ENCODE assay signal across 1 cellular context in the genomic region with DNA sequence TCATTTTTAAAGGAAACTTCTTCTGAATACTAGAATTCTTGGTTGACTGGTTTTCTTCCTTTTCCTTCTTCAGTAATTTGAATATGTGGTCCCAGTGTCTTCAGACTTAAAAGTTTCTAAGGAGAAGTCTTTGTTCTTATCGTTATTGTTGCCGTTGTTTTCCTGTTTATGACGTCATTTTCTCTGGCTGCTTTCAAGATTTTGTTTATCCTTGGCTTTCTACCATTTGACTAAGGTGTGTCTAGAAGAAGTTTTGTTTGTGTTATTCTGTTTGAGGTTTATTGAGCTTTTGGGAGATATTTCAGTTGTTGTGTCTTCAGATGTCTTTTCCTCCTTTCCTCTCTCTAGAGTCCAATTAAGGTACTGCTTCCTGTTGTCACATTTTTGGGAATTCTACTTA.
TF ChIP-seq lines count a peak whose summit lies in the region.

No MANE protein-coding gene starts in this region.

TF ChIP-seq in K562, 482 proteins besides CTCF, POLR2A, EP300 and RAD21 (continues in another document):
- TF ChIP-seq TEAD1 (CRISPR knock-in tag; IDR thresholded peaks at IDR 0.05) = no peak
- no peak for TF ChIP-seq ZNF41 (CRISPR knock-in tag; conservative IDR thresholded peaks at IDR 0.05)
- no peak for TF ChIP-seq ADNP (tag; IDR thresholded peaks at IDR 0.05)
- TF ChIP-seq ELF1 (tag; IDR thresholded peaks at IDR 0.05) = no peak
- TF ChIP-seq FOXJ2 (tag; IDR thresholded peaks at IDR 0.05) = no peak
- TF ChIP-seq ELF2 (CRISPR knock-in tag; IDR thresholded peaks at IDR 0.05) = no peak
- TF ChIP-seq CREB5 (CRISPR knock-in tag; IDR thresholded peaks at IDR 0.05) = no peak
- no peak for TF ChIP-seq LEF1 (IDR thresholded peaks at IDR 0.05)
- TF ChIP-seq, protein P1, sequence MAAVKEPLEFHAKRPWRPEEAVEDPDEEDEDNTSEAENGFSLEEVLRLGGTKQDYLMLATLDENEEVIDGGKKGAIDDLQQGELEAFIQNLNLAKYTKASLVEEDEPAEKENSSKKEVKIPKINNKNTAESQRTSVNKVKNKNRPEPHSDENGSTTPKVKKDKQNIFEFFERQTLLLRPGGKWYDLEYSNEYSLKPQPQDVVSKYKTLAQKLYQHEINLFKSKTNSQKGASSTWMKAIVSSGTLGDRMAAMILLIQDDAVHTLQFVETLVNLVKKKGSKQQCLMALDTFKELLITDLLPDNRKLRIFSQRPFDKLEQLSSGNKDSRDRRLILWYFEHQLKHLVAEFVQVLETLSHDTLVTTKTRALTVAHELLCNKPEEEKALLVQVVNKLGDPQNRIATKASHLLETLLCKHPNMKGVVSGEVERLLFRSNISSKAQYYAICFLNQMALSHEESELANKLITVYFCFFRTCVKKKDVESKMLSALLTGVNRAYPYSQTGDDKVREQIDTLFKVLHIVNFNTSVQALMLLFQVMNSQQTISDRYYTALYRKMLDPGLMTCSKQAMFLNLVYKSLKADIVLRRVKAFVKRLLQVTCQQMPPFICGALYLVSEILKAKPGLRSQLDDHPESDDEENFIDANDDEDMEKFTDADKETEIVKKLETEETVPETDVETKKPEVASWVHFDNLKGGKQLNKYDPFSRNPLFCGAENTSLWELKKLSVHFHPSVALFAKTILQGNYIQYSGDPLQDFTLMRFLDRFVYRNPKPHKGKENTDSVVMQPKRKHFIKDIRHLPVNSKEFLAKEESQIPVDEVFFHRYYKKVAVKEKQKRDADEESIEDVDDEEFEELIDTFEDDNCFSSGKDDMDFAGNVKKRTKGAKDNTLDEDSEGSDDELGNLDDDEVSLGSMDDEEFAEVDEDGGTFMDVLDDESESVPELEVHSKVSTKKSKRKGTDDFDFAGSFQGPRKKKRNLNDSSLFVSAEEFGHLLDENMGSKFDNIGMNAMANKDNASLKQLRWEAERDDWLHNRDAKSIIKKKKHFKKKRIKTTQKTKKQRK (IDR thresholded peaks at IDR 0.05; ENCODE audit: borderline replicate concordance, low read depth, low read length) = no peak
- no peak for TF ChIP-seq SIX5 (IDR thresholded peaks at IDR 0.05; ENCODE audit: borderline replicate concordance in 1 of 2, insufficient read depth in 1 of 2, low read depth in 1 of 2, low read length in 2 of 2)
- TF ChIP-seq, protein P2, sequence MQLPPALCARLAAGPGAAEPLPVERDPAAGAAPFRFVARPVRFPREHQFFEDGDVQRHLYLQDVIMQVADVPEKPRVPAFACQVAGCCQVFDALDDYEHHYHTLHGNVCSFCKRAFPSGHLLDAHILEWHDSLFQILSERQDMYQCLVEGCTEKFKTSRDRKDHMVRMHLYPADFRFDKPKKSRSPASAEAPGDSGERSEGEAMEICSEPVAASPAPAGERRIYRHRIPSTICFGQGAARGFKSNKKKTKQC (CRISPR knock-in tag; IDR thresholded peaks at IDR 0.05) = no peak
- no peak for TF ChIP-seq HCFC1 (IDR thresholded peaks at IDR 0.05; ENCODE audit: low read depth, low read length)
- TF ChIP-seq ZNF174 (CRISPR knock-in tag; IDR thresholded peaks at IDR 0.05) = no peak
- peak; percentile 32; the same call in 1 of the 2 replicates for TF ChIP-seq CC2D1A (IDR thresholded peaks at IDR 0.05)
- TF ChIP-seq MCM5 (IDR thresholded peaks at IDR 0.05; ENCODE audit: low read depth) = no peak
- TF ChIP-seq BMI1 (IDR thresholded peaks at IDR 0.05; ENCODE audit: low read length) = no peak
- no peak for TF ChIP-seq TAL1 (IDR thresholded peaks at IDR 0.05)
- no peak for TF ChIP-seq CHD4 (IDR thresholded peaks at IDR 0.05; ENCODE audit: insufficient read depth, insufficient replicate concordance, low read depth, low read length, poor library complexity, severe bottlenecking)
- no peak for TF ChIP-seq PHF20 (IDR thresholded peaks at IDR 0.05; ENCODE audit: partially characterized antibody)
- TF ChIP-seq SMC3 (conservative IDR thresholded peaks at IDR 0.05; ENCODE audit: insufficient read depth, low read depth, low read length) = no peak
- no peak for TF ChIP-seq ARHGAP35 (IDR thresholded peaks at IDR 0.05; ENCODE audit: partially characterized antibody)
- no peak for TF ChIP-seq ZNF583 (CRISPR knock-in tag; IDR thresholded peaks at IDR 0.05)
- peak; percentile 71; the same call in 1 of the 2 replicates for TF ChIP-seq JUN (IDR thresholded peaks at IDR 0.05; ENCODE audit: borderline replicate concordance, low read depth, low read length)
- no peak for TF ChIP-seq JUN (CRISPR knock-in tag; IDR thresholded peaks at IDR 0.05; ENCODE audit: borderline replicate concordance)
- TF ChIP-seq ZNF444 (CRISPR knock-in tag; IDR thresholded peaks at IDR 0.05) = no peak
- TF ChIP-seq HMGN3 (IDR thresholded peaks at IDR 0.05; ENCODE audit: borderline replicate concordance, extremely low read depth, insufficient read length, low read depth, low read length) = no peak
- 0 out of 4 replicates have a peak, but pooled peaks of 1 of the 2 experiments have one; percentile 53 for TF ChIP-seq TRIM24 (IDR thresholded peaks at IDR 0.05)
- TF ChIP-seq NCOA2 (IDR thresholded peaks at IDR 0.05; ENCODE audit: partially characterized antibody in 2 of 2) = no peak
- no peak for TF ChIP-seq STAT5B (CRISPR knock-in tag; IDR thresholded peaks at IDR 0.05)
- no peak for TF ChIP-seq FOXP1 (CRISPR knock-in tag; IDR thresholded peaks at IDR 0.05)
- no peak for TF ChIP-seq GTF3C2 (IDR thresholded peaks at IDR 0.05; ENCODE audit: borderline replicate concordance, extremely low read depth, insufficient read length)
- TF ChIP-seq SMAD4 (CRISPR knock-in tag; conservative IDR thresholded peaks at IDR 0.05) = 0 out of 2 replicates have a peak, but pooled peaks have one; percentile 19
- TF ChIP-seq ATF7 (IDR thresholded peaks at IDR 0.05) = peak; percentile 97
- no peak for TF ChIP-seq RBM22 (IDR thresholded peaks at IDR 0.05; ENCODE audit: low read depth, low read length, poor library complexity, severe bottlenecking)
- TF ChIP-seq ETV1 (tag; conservative IDR thresholded peaks at IDR 0.05; ENCODE audit: low read depth) = 0 out of 2 replicates have a peak, but pooled peaks have one; percentile 7
- no peak for TF ChIP-seq STAT5A (IDR thresholded peaks at IDR 0.05; ENCODE audit: borderline replicate concordance, low read length)
- TF ChIP-seq ZFP36 (IDR thresholded peaks at IDR 0.05; ENCODE audit: low read depth, low read length, partially characterized antibody) = no peak
- 0 out of 2 replicates have a peak, but pooled peaks have one; percentile 50 for TF ChIP-seq SOX6 (IDR thresholded peaks at IDR 0.05)
- no peak for TF ChIP-seq KDM2B (CRISPR knock-in tag; IDR thresholded peaks at IDR 0.05)
- TF ChIP-seq GABPB1 (CRISPR knock-in tag; IDR thresholded peaks at IDR 0.05) = no peak
- 0 out of 2 replicates have a peak, but pooled peaks have one; percentile 31 for TF ChIP-seq SMARCA4 (IDR thresholded peaks at IDR 0.05)
- TF ChIP-seq CREM (IDR thresholded peaks at IDR 0.05; ENCODE audit: low read depth) = 0 out of 2 replicates have a peak, but pooled peaks have one; percentile 50
- no peak for TF ChIP-seq HOXB6 (CRISPR knock-in tag; IDR thresholded peaks at IDR 0.05; ENCODE audit: borderline replicate concordance)
- TF ChIP-seq JUND (IDR thresholded peaks at IDR 0.05; ENCODE audit: borderline replicate concordance, low read depth, low read length) = peak; percentile 86
- TF ChIP-seq JUND (tag; IDR thresholded peaks at IDR 0.05; ENCODE audit: borderline replicate concordance, low read depth, low read length) = peak; percentile 89
- no peak for TF ChIP-seq TCFL5 (CRISPR knock-in tag; conservative IDR thresholded peaks at IDR 0.05)
- TF ChIP-seq NEUROD1 (IDR thresholded peaks at IDR 0.05; ENCODE audit: borderline replicate concordance, low read depth, low read length, partially characterized antibody) = no peak
- no peak for TF ChIP-seq GTF2F1 (IDR thresholded peaks at IDR 0.05; ENCODE audit: low read depth, low read length)
- TF ChIP-seq NELFE (IDR thresholded peaks at IDR 0.05; ENCODE audit: insufficient read depth, insufficient read length) = no peak
- TF ChIP-seq, protein P3, sequence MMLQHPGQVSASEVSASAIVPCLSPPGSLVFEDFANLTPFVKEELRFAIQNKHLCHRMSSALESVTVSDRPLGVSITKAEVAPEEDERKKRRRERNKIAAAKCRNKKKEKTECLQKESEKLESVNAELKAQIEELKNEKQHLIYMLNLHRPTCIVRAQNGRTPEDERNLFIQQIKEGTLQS (IDR thresholded peaks at IDR 0.05) = peak; percentile 97
- TF ChIP-seq, protein P3 (CRISPR knock-in tag; conservative IDR thresholded peaks at IDR 0.05) = no peak; the same call in 1 of the 2 replicates
- TF ChIP-seq FOXA1 (IDR thresholded peaks at IDR 0.05; ENCODE audit: borderline replicate concordance) = no peak
- no peak for TF ChIP-seq POLR3G (IDR thresholded peaks at IDR 0.05; ENCODE audit: extremely low read depth, insufficient read length, insufficient replicate concordance)
- TF ChIP-seq EHMT2 (IDR thresholded peaks at IDR 0.05) = no peak
- no peak for TF ChIP-seq EWSR1 (IDR thresholded peaks at IDR 0.05; ENCODE audit: borderline replicate concordance, low read depth, partially characterized antibody)
- TF ChIP-seq SNRNP70 (optimal IDR thresholded peaks at IDR 0.05; ENCODE audit: low read depth, low read length) = no peak
- TF ChIP-seq, protein P4, sequence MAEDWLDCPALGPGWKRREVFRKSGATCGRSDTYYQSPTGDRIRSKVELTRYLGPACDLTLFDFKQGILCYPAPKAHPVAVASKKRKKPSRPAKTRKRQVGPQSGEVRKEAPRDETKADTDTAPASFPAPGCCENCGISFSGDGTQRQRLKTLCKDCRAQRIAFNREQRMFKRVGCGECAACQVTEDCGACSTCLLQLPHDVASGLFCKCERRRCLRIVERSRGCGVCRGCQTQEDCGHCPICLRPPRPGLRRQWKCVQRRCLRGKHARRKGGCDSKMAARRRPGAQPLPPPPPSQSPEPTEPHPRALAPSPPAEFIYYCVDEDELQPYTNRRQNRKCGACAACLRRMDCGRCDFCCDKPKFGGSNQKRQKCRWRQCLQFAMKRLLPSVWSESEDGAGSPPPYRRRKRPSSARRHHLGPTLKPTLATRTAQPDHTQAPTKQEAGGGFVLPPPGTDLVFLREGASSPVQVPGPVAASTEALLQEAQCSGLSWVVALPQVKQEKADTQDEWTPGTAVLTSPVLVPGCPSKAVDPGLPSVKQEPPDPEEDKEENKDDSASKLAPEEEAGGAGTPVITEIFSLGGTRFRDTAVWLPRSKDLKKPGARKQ (CRISPR knock-in tag; IDR thresholded peaks at IDR 0.05) = no peak
- TF ChIP-seq SPI1 (IDR thresholded peaks at IDR 0.05; ENCODE audit: borderline replicate concordance, low read depth, low read length) = no peak
- TF ChIP-seq SREBF2 (CRISPR knock-in tag; IDR thresholded peaks at IDR 0.05) = no peak
- TF ChIP-seq HBP1 (CRISPR knock-in tag; IDR thresholded peaks at IDR 0.05) = no peak
- TF ChIP-seq POLR2B (IDR thresholded peaks at IDR 0.05; ENCODE audit: low read depth, partially characterized antibody) = no peak
